Comparison of ENCODE assay signal across 16 cellular contexts in genomic region chr11:110355011-110355744, GRCh38. TPM values are rescaled to one million over a fixed set of nuclear protein-coding genes. Genes with fewer than 3 reads are reported as not detected.
DNase-seq lines count a peak whose midpoint lies in the region; ATAC-seq lines count a peak whose summit lies in the region.
"Had no signal": no experiment of that assay in that cellular context is flagged by ENCODE, and none has a peak within 500 bp of the region (broad histone marks: within the 10 kb centered on the region; RNA-seq: fewer than 3 reads in every experiment).

No MANE protein-coding gene starts in this region.

- H2BK5ac ChIP-seq in trophoblast cell (ENCODE audit: low read depth, low read length, poor library complexity) = peak overlapping the region; percentile 88

- H2BK12ac ChIP-seq in trophoblast cell (ENCODE audit: low read length) = peak overlapping the region; percentile 99

- peaks cover 1% of the 10 kb centered on the region for H3K79me2 ChIP-seq in trophoblast cell (ENCODE audit: control insufficient read depth, insufficient read depth, low read length, poor library complexity)

- H4K91ac ChIP-seq in trophoblast cell (ENCODE audit: low read depth, low read length) = peak overlapping the region; percentile 89

- peak overlapping the region; percentile 87 for H3K14ac ChIP-seq in trophoblast cell (ENCODE audit: low read length)

- WGBS in trophoblast cell (ENCODE audit: extremely low coverage, insufficient coverage, insufficient read length) = no CpG with 5 or more reads among the region's 7 CpGs

- no peak overlapping the region for H4K12ac ChIP-seq in trophoblast cell (ENCODE audit: low read depth, low read length)

- peaks cover 57% of the 10 kb centered on the region for H3K4me1 ChIP-seq in SJSA1 (replicated peaks)
- H3K4me1 ChIP-seq in trophoblast cell (ENCODE audit: control insufficient read depth in 1 of 2, insufficient read depth in 2 of 2, low read length in 2 of 2) = peaks cover 5 to 15% of the 10 kb centered on the region in 2 experiments
- H3K4me1 ChIP-seq: thyroid gland had no signal

- peak; percentile 9 for DNase-seq in NCI-H1105 treated with DMSO at 0.1 percent for 48 hours (lab: John Stamatoyannopoulos, UW)
- DNase-seq in NCI-H1105 (lab: John Stamatoyannopoulos, UW) = no peak
- DNase-seq in SJSA1 (ENCODE audit: low read depth in 1 of 2, low spot score in 2 of 2) = no peak
- peak; percentile 43 for DNase-seq in globus pallidus (ENCODE audit: low spot score)
- DNase-seq in trophoblast cell = no peak
- no peak for DNase-seq in hepatic stellate cell (ENCODE audit: low spot score)
- no peak for DNase-seq in HK-2 (ENCODE audit: unreplicated experiment)
- DNase-seq: activated CD8-positive, alpha-beta memory T cell treated with anti-CD3 and anti-CD28 coated beads, Interleukin-2, amount 10 ng/mL, durations not matched to agents 7 days and 5 days; COR-L47; Kasumi-1; NCI-H2171; RPMI8226; stimulated activated CD4-positive, alpha-beta T cell treated with anti-CD3 and anti-CD28 coated beads, Interleukin-12 subunit alpha, Interleukin-12 subunit beta, amount 100 ng/mL, for 4 hours; thyroid gland had no signal

- H3K4me2 ChIP-seq in trophoblast cell (ENCODE audit: low read length) = no peak overlapping the region

- no peaks in the 10 kb centered on the region for H3K9me3 ChIP-seq in SJSA1 (replicated peaks)
- H3K9me3 ChIP-seq in trophoblast cell (ENCODE audit: insufficient read depth, low read depth, low read length) = no peaks in the 10 kb centered on the region
- H3K9me3 ChIP-seq: thyroid gland had no signal

- H3K36me3 ChIP-seq in SJSA1 (no peaks in the 10 kb centered on the region), trophoblast cell (ENCODE audit: control insufficient read depth in 1 of 2, insufficient read depth in 2 of 2, low read length in 2 of 2) (no peaks in the 10 kb centered on the region)
- H3K36me3 ChIP-seq: thyroid gland had no signal

- peak overlapping the region; percentile 31; the same call in 1 of the 2 replicates for H3K27ac ChIP-seq in SJSA1
- peak overlapping the region; percentile 71 for H3K27ac ChIP-seq in trophoblast cell (ENCODE audit: low read depth, low read length)
- H3K27ac ChIP-seq: 22Rv1, thyroid gland had no signal

- H4K8ac ChIP-seq in trophoblast cell (ENCODE audit: low read depth, low read length) = peak overlapping the region; percentile 61

- no peak overlapping the region for H3K4me3 ChIP-seq in SJSA1
- no peak overlapping the region for H3K4me3 ChIP-seq in trophoblast cell (ENCODE audit: low read depth, low read length)
- H3K4me3 ChIP-seq: thyroid gland had no signal

- H3K79me1 ChIP-seq in trophoblast cell (ENCODE audit: low read length) = peaks cover 20% of the 10 kb centered on the region

- H2AFZ ChIP-seq in trophoblast cell (ENCODE audit: insufficient read depth, low read length, poor library complexity) = no peak overlapping the region

- H3K18ac ChIP-seq in trophoblast cell (ENCODE audit: low read length) = no peak overlapping the region

- H2AK5ac ChIP-seq in trophoblast cell (ENCODE audit: low read length) = no peak overlapping the region

- no peaks in the 10 kb centered on the region for H3K27me3 ChIP-seq in SJSA1 (replicated peaks)
- H3K27me3 ChIP-seq in trophoblast cell (ENCODE audit: insufficient read depth, low read length) = no peaks in the 10 kb centered on the region
- H3K27me3 ChIP-seq: thyroid gland had no signal

- H2BK120ac ChIP-seq in trophoblast cell (ENCODE audit: insufficient read depth, low read length, poor library complexity) = peak overlapping the region; percentile 48

- ATAC-seq in HG02763 (IDR thresholded peaks at IDR 0.05; ENCODE audit: unreplicated experiment) = no peak
- ATAC-seq: activated CD8-positive, alpha-beta memory T cell treated with anti-CD3 and anti-CD28 coated beads, Interleukin-2, amount 10 ng/mL, durations not matched to agents 7 days and 5 days had no signal

- peak overlapping the region; percentile 1 for H3K4ac ChIP-seq in trophoblast cell (ENCODE audit: low read depth, low read length)

- H3K9ac ChIP-seq in trophoblast cell (ENCODE audit: low read length) = no peak overlapping the region

- no peak overlapping the region for H3K23ac ChIP-seq in trophoblast cell (ENCODE audit: low read length)

RNA-seq across cellular contexts. Expression of gene RDX, which starts 58.8 kb away (rescaled TPM):
- total RNA-seq in SJSA1 (2014; rRNA removed; shearing (Covaris generic)) = 111 and 142 TPM in 2 replicates
- polyA plus RNA-seq in trophoblast cell (2013) = 450 and 451 TPM in 2 replicates

Comparison
In these comparisons a context has a peak if more than half of its experiments do, and no peak if none do; other contexts are left out.
1. DNase-seq: peak in NCI-H1105 treated with DMSO at 0.1 percent for 48 hours (single experiment) and globus pallidus (single experiment); none in NCI-H1105 (single experiment), SJSA1 (0 of 2), trophoblast cell (0 of 2), hepatic stellate cell (single experiment) and HK-2 (single experiment).